ENCODE assay signal across 8 cellular contexts in genomic region chr15:88904808-88905327, GRCh38. TPM values are rescaled to one million over a fixed set of nuclear protein-coding genes. Genes with fewer than 3 reads are reported as not detected.
A peak's percentile ranks its signal among the peaks of the same experiment; 100 is the strongest.
DNase-seq lines count a peak whose midpoint lies in the region; ATAC-seq lines count a peak whose summit lies in the region.

No MANE protein-coding gene starts in this region.

- H3K27me3 Mint-ChIP-seq in naive B cell, result no peaks in the 10 kb centered on the region

- peaks cover 0 to 16% (median 14%) of the 10 kb centered on the region in 3 donors for H3K4me1 Mint-ChIP-seq in naive B cell

- no peaks in the 10 kb centered on the region for H3K36me3 Mint-ChIP-seq in naive B cell

- ATAC-seq in GM18907 (IDR thresholded peaks at IDR 0.05; ENCODE audit: unreplicated experiment) (peak; percentile 72), HG03354 (IDR thresholded peaks at IDR 0.05; ENCODE audit: poor library complexity, severe bottlenecking, unreplicated experiment) (peak; percentile 91), naive B cell (ENCODE audit: low read depth in 2 of 2) (peak; percentile 83 to 87)

- no peak overlapping the region for H3K27ac Mint-ChIP-seq in naive B cell

- no peak overlapping the region for H3K4me3 Mint-ChIP-seq in naive B cell

- H3K9me3 Mint-ChIP-seq in naive B cell, result no peaks in the 10 kb centered on the region

- DNase-seq in AML-193 (lab: John Stamatoyannopoulos, UW), result peak; percentile 29 to 31
- peak; percentile 63 for DNase-seq in NK-92 (lab: John Stamatoyannopoulos, UW; ENCODE audit: unreplicated experiment)
- DNase-seq in activated CD8-positive, alpha-beta memory T cell treated with anti-CD3 and anti-CD28 coated beads for 48 hours (ENCODE audit: low read depth in 2 of 3, low spot score in 2 of 3), result peak; percentile 61 to 82 (median 64)
- DNase-seq in epidermal melanocyte (ENCODE audit: insufficient read length, low spot score), result peak; percentile 84
- DNase-seq in naive B cell, result peak; percentile 57
- DNase-seq in stimulated activated CD8-positive, alpha-beta memory T cell treated with anti-CD3 and anti-CD28 coated beads, Interleukin-7, amount 100 ng/mL, for 48 hours (ENCODE audit: extremely low read depth in 1 of 2, low read depth in 1 of 2), result peak; percentile 56 to 85

RNA-seq across cellular contexts. Expression of gene MFGE8, which starts 8.3 kb away (rescaled TPM):
- 1 to 10 TPM in 5 of 6 donors, not detected in 1; 1.2 to 4.0 (median 1.8) TPM for polyA plus RNA-seq in naive B cell (ENCODE audit: low read depth in 6 of 6)

RNA-seq across cellular contexts. Expression of gene HAPLN3, which starts 9.5 kb away (rescaled TPM):
- polyA plus RNA-seq in naive B cell (ENCODE audit: low read depth in 6 of 6), result 1 to 10 TPM; 2.1 to 4.5 (median 2.7) TPM

Comparison
In these comparisons a context has a peak if more than half of its experiments do, and no peak if none do; other contexts are left out.
1. Peak in every context shown above with its lines: DNase-seq and ATAC-seq.
2. DNase-seq: peak in every context shown above with its lines; median percentile 84 in epidermal melanocyte; 70 in stimulated activated CD8-positive, alpha-beta memory T cell treated with anti-CD3 and anti-CD28 coated beads, Interleukin-7, amount 100 ng/mL, for 48 hours; 64 in activated CD8-positive, alpha-beta memory T cell treated with anti-CD3 and anti-CD28 coated beads for 48 hours; 63 in NK-92; 57 in naive B cell; 30 in AML-193.